ENCODE assay signal across 21 cellular contexts in genomic region chr3:108067768-108068167, GRCh38. TPM values are rescaled to one million over a fixed set of nuclear protein-coding genes. Genes with fewer than 3 reads are reported as not detected.
DNase-seq lines count a peak whose midpoint lies in the region; ATAC-seq and TF ChIP-seq lines count a peak whose summit lies in the region.
"Had no signal": no experiment of that assay in that cellular context is flagged by ENCODE, and none has a peak within 500 bp of the region (broad histone marks: within the 10 kb centered on the region; RNA-seq: fewer than 3 reads in every experiment).

No MANE protein-coding gene starts in this region.

- intact Hi-C loops in activated T-helper 1 cell treated with anti-CD3 and anti-CD28 coated beads, Interleukin-12 subunit alpha, Interleukin-12 subunit beta, Interleukin-2, Interleukin-4 antibody, amounts not matched to agents 30 ng/mL and 10 ng/mL and 1 ng/mL, durations not matched to agents 14 hours and 24 hours and 36 hours (cut with micrococcal nuclease) = no loop called here
- intact Hi-C loops in tibial artery (cut with DNase I; ENCODE audit: low total_unique reads) = no loop called here

- peaks cover 12 to 37% of the 10 kb centered on the region in 2 donors for H3K36me3 Mint-ChIP-seq in activated T-cell treated with anti-CD3 and anti-CD28 coated beads, Interleukin-2, amount 50 U/mL, for 72 hours (ENCODE audit: insufficient read depth in 2 of 2)
- peaks cover 37% of the 10 kb centered on the region for H3K36me3 Mint-ChIP-seq in activated T-helper 1 cell treated with anti-CD3 and anti-CD28 coated beads, Interleukin-12 subunit alpha, Interleukin-12 subunit beta, Interleukin-2, Interleukin-4 antibody, amounts not matched to agents 30 ng/mL and 10 ng/mL and 1 ng/mL, durations not matched to agents 14 hours and 24 hours and 36 hours (ENCODE audit: low read depth)
- peaks cover 57% of the 10 kb centered on the region for H3K36me3 Mint-ChIP-seq in T-helper 2 cell treated with Interferon-gamma antibody and Interleukin-4, amounts not matched to agents 5 μg/mL and 100 μg/mL, for 36 hours (ENCODE audit: low read depth)

- H3K27me3 Mint-ChIP-seq in activated T-cell treated with anti-CD3 and anti-CD28 coated beads, Interleukin-2, amount 50 U/mL, for 72 hours (ENCODE audit: low read depth) = no peaks in the 10 kb centered on the region
- H3K27me3 Mint-ChIP-seq in activated T-helper 1 cell treated with anti-CD3 and anti-CD28 coated beads, Interleukin-12 subunit alpha, Interleukin-12 subunit beta, Interleukin-2, Interleukin-4 antibody, amounts not matched to agents 30 ng/mL and 10 ng/mL and 1 ng/mL, durations not matched to agents 14 hours and 24 hours and 36 hours (ENCODE audit: insufficient read depth) = no peaks in the 10 kb centered on the region
- H3K27me3 Mint-ChIP-seq in T-helper 2 cell treated with Interferon-gamma antibody and Interleukin-4, amounts not matched to agents 5 μg/mL and 100 μg/mL, for 36 hours (ENCODE audit: low read depth) = no peaks in the 10 kb centered on the region
- H3K27me3 Mint-ChIP-seq: activated naive CD4-positive, alpha-beta T cell treated with anti-CD3 and anti-CD28 coated beads, Interleukin-2, amount 50 U/mL, for 24 hours had no signal

- peak overlapping the region; percentile 75 for H3K27ac Mint-ChIP-seq in activated T-cell treated with anti-CD3 and anti-CD28 coated beads, Interleukin-2, amount 50 U/mL, for 72 hours
- H3K27ac Mint-ChIP-seq in activated T-helper 1 cell treated with anti-CD3 and anti-CD28 coated beads, Interleukin-12 subunit alpha, Interleukin-12 subunit beta, Interleukin-2, Interleukin-4 antibody, amounts not matched to agents 30 ng/mL and 10 ng/mL and 1 ng/mL, durations not matched to agents 14 hours and 24 hours and 36 hours = no peak overlapping the region
- H3K27ac Mint-ChIP-seq in T-helper 2 cell treated with Interferon-gamma antibody and Interleukin-4, amounts not matched to agents 5 μg/mL and 100 μg/mL, for 36 hours = no peak overlapping the region
- H3K27ac Mint-ChIP-seq: activated naive CD4-positive, alpha-beta T cell treated with anti-CD3 and anti-CD28 coated beads, Interleukin-2, amount 50 U/mL, for 24 hours had no signal

- H3K9me3 Mint-ChIP-seq in activated T-cell treated with anti-CD3 and anti-CD28 coated beads, Interleukin-2, amount 50 U/mL, for 72 hours = no peaks in the 10 kb centered on the region
- H3K9me3 Mint-ChIP-seq in activated T-helper 1 cell treated with anti-CD3 and anti-CD28 coated beads, Interleukin-12 subunit alpha, Interleukin-12 subunit beta, Interleukin-2, Interleukin-4 antibody, amounts not matched to agents 30 ng/mL and 10 ng/mL and 1 ng/mL, durations not matched to agents 14 hours and 24 hours and 36 hours = no peaks in the 10 kb centered on the region
- H3K9me3 Mint-ChIP-seq in T-helper 2 cell treated with Interferon-gamma antibody and Interleukin-4, amounts not matched to agents 5 μg/mL and 100 μg/mL, for 36 hours = no peaks in the 10 kb centered on the region
- H3K9me3 Mint-ChIP-seq: activated naive CD4-positive, alpha-beta T cell treated with anti-CD3 and anti-CD28 coated beads, Interleukin-2, amount 50 U/mL, for 24 hours had no signal

- H3K27me3 ChIP-seq in tibial artery = no peaks in the 10 kb centered on the region
- H3K27me3 ChIP-seq: BLaER1, heart left ventricle, suprapubic skin, vagina had no signal

- peak in 1 of 2 donors; percentile 18 for ATAC-seq in activated T-cell treated with anti-CD3 and anti-CD28 coated beads, Interleukin-2, amount 50 U/mL, for 72 hours (replicated peaks in 1 of 2)
- ATAC-seq: heart left ventricle had no signal

- no peak for DNase-seq in activated T-cell treated with anti-CD3 and anti-CD28 coated beads, Interleukin-2, amount 50 U/mL, for 72 hours
- DNase-seq in activated T-cell treated with anti-CD3 and anti-CD28 coated beads for 4 hours (no peak), iris pigment epithelial cell (ENCODE audit: low read depth) (peak; percentile 35), tibial artery (no peak), GM19238 (ENCODE audit: insufficient read length, low spot score) (no peak), HUDEP-2 (lab: John Stamatoyannopoulos, UW; ENCODE audit: unreplicated experiment in 76 of 76) (no peak)
- DNase-seq in activated T-helper 1 cell treated with anti-CD3 and anti-CD28 coated beads, Interleukin-12 subunit alpha, Interleukin-12 subunit beta, Interleukin-2, Interleukin-4 antibody, amounts not matched to agents 30 ng/mL and 10 ng/mL and 1 ng/mL, durations not matched to agents 14 hours and 24 hours and 36 hours (ENCODE audit: low spot score) = no peak
- no peak for DNase-seq in T-helper 2 cell treated with Interferon-gamma antibody and Interleukin-4, amounts not matched to agents 5 μg/mL and 100 μg/mL, for 36 hours (ENCODE audit: low spot score)
- DNase-seq: activated CD4-positive, alpha-beta T cell treated with anti-CD3 and anti-CD28 coated beads, Interleukin-2, amount 50 U/mL, for 1 hour; heart left ventricle; KBM-7; NCI-H1048; NCI-H1930; NCI-H345; PC-9; SIG-M5; stimulated activated CD4-positive, alpha-beta T cell treated with anti-CD3 and anti-CD28 coated beads, Interleukin-4, amount 100 ng/mL, for 1 hour had no signal

- H3K36me3 ChIP-seq in tibial artery = peaks cover 0 to 5% (median 0%) of the 10 kb centered on the region in 3 donors

- peak overlapping the region; percentile 31 to 63 for H3K27ac ChIP-seq in tibial artery
- H3K27ac ChIP-seq: BLaER1, heart left ventricle, PC-9, suprapubic skin, vagina had no signal

- H3K4me1 Mint-ChIP-seq in activated T-cell treated with anti-CD3 and anti-CD28 coated beads, Interleukin-2, amount 50 U/mL, for 72 hours (ENCODE audit: low read depth) = peaks cover 80% of the 10 kb centered on the region
- peaks cover 81% of the 10 kb centered on the region for H3K4me1 Mint-ChIP-seq in activated T-helper 1 cell treated with anti-CD3 and anti-CD28 coated beads, Interleukin-12 subunit alpha, Interleukin-12 subunit beta, Interleukin-2, Interleukin-4 antibody, amounts not matched to agents 30 ng/mL and 10 ng/mL and 1 ng/mL, durations not matched to agents 14 hours and 24 hours and 36 hours (ENCODE audit: low read depth)
- H3K4me1 Mint-ChIP-seq in T-helper 2 cell treated with Interferon-gamma antibody and Interleukin-4, amounts not matched to agents 5 μg/mL and 100 μg/mL, for 36 hours (ENCODE audit: low read depth) = peaks cover 33% of the 10 kb centered on the region

- peak overlapping the region in 1 of 2 donors; percentile 43 for H3K4me3 Mint-ChIP-seq in activated T-cell treated with anti-CD3 and anti-CD28 coated beads, Interleukin-2, amount 50 U/mL, for 72 hours
- H3K4me3 Mint-ChIP-seq in activated T-helper 1 cell treated with anti-CD3 and anti-CD28 coated beads, Interleukin-12 subunit alpha, Interleukin-12 subunit beta, Interleukin-2, Interleukin-4 antibody, amounts not matched to agents 30 ng/mL and 10 ng/mL and 1 ng/mL, durations not matched to agents 14 hours and 24 hours and 36 hours = peak overlapping the region; percentile 6
- H3K4me3 Mint-ChIP-seq in T-helper 2 cell treated with Interferon-gamma antibody and Interleukin-4, amounts not matched to agents 5 μg/mL and 100 μg/mL, for 36 hours = no peak overlapping the region

- no peaks in the 10 kb centered on the region for H3K9me3 ChIP-seq in tibial artery
- H3K9me3 ChIP-seq: BLaER1, heart left ventricle, suprapubic skin, vagina had no signal

- peaks cover 0 to 30% (median 13%) of the 10 kb centered on the region in 4 donors for H3K4me1 ChIP-seq in tibial artery
- H3K4me1 ChIP-seq: vagina had no signal

- no peak for TF ChIP-seq CTCF in tibial artery (IDR thresholded peaks at IDR 0.05)

- H3K4me3 ChIP-seq in tibial artery = no peak overlapping the region
- H3K4me3 ChIP-seq: BLaER1, heart left ventricle, PC-9, suprapubic skin, vagina had no signal

RNA-seq across cellular contexts. Expression of gene CD47, which starts 23.1 kb away (rescaled TPM):
- total RNA-seq in activated T-cell treated with anti-CD3 and anti-CD28 coated beads, Interleukin-2, amount 50 U/mL, for 72 hours = 100 to 1,000 TPM; 139 to 153 TPM
- total RNA-seq in activated T-helper 1 cell treated with anti-CD3 and anti-CD28 coated beads, Interleukin-12 subunit alpha, Interleukin-12 subunit beta, Interleukin-2, Interleukin-4 antibody, amounts not matched to agents 30 ng/mL and 10 ng/mL and 1 ng/mL, durations not matched to agents 14 hours and 24 hours and 36 hours = 98.3 and 105 TPM in 2 replicates
